Comparison of ENCODE assay signal across 9 cellular contexts in the genomic region with DNA sequence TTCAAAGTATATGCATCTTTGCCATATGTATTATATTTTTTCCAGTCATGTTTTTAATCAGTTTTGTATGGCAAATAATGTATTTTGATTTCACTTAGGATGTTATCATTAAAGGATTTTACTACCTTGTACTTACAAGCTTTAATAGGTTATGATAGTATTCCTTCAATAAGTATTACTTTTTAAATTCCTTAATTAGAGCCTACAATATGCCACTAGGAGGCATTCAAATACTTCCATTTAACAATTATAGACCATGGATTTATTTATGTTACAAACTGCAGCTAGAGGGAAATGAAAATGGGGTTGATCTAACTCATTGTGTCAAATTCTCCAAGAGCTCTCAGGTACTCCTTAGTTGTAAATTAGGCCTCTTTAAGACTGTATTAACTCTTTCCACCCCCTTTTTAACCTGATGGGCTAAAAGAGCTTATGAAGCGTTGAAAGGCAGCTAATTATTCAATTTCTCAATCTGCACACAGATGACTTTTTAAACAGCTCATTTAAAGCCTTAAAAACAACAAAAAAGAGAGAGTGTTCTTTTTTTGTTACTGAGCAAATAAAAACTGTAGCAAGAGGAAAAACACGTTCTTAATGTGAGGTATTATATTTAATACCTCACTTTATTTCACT.
DNase-seq lines count a peak whose midpoint lies in the region; ATAC-seq and TF ChIP-seq lines count a peak whose summit lies in the region.
"Had no signal": no experiment of that assay in that cellular context is flagged by ENCODE, and none has a peak within 500 bp of the region (broad histone marks: within the 10 kb centered on the region; RNA-seq: fewer than 3 reads in every experiment).

No MANE protein-coding gene starts in this region.

- no peak overlapping the region for H4K8ac ChIP-seq in mesenchymal stem cell (ENCODE audit: low read length)

- TF ChIP-seq CTCF in body of pancreas (IDR thresholded peaks at IDR 0.05) (peak in 5 of 7 experiments; percentile 30 to 50 (median 48)), omental fat pad (IDR thresholded peaks at IDR 0.05) (no peak), glutamatergic neuron (IDR thresholded peaks at IDR 0.05; ENCODE audit: partially characterized antibody, unreplicated experiment) (no peak)

- no peak overlapping the region for H2BK120ac ChIP-seq in mesenchymal stem cell (ENCODE audit: low read depth, low read length)

- H2BK15ac ChIP-seq in mesenchymal stem cell (ENCODE audit: low read depth, poor library complexity, severe bottlenecking): no peak overlapping the region

- no peaks in the 10 kb centered on the region for H3K36me3 Mint-ChIP-seq in glutamatergic neuron (ENCODE audit: unreplicated experiment)

- H3K9me3 ChIP-seq in body of pancreas: no peaks in the 10 kb centered on the region
- H3K9me3 ChIP-seq in mesenchymal stem cell (ENCODE audit: control insufficient read depth, low read length): no peaks in the 10 kb centered on the region

- intact Hi-C loops in body of pancreas (cut with DNase I): no loop called here

- no peak overlapping the region for H3K4me3 ChIP-seq in body of pancreas
- H3K4me3 ChIP-seq in mesenchymal stem cell (ENCODE audit: insufficient read depth in 1 of 2, low read depth in 1 of 2, low read length in 2 of 2): no peak overlapping the region

- H3K27ac Mint-ChIP-seq in glutamatergic neuron (ENCODE audit: unreplicated experiment): no peak overlapping the region
- H3K27ac Mint-ChIP-seq: activated CD4-positive, alpha-beta T cell treated with anti-CD3 and anti-CD28 coated beads for 36 hours had no signal

- no peak overlapping the region for H3K23ac ChIP-seq in mesenchymal stem cell (ENCODE audit: low read length in 2 of 2)

- H3K14ac ChIP-seq in mesenchymal stem cell (ENCODE audit: low read length in 2 of 2): no peak overlapping the region

- H3K4me1 Mint-ChIP-seq in glutamatergic neuron (ENCODE audit: low read depth, unreplicated experiment): peaks cover 41% of the 10 kb centered on the region
- H3K4me1 Mint-ChIP-seq: activated CD4-positive, alpha-beta T cell treated with anti-CD3 and anti-CD28 coated beads for 36 hours had no signal

- peaks cover 4% of the 10 kb centered on the region for H3K9me3 Mint-ChIP-seq in glutamatergic neuron (ENCODE audit: unreplicated experiment)

- 20 to 26% methylated on average over 2 of the region's 2 CpGs for WGBS in body of pancreas, 2 donors
- no CpG with 5 or more reads among the region's 2 CpGs for WGBS in mesenchymal stem cell

- H3K79me1 ChIP-seq in mesenchymal stem cell (replicated peaks; ENCODE audit: low read length, poor library complexity, severe bottlenecking): peaks cover 1% of the 10 kb centered on the region

- DNase-seq in COLO829 (ENCODE audit: low spot score): peak; percentile 14
- peak; percentile 77 for DNase-seq in NCI-H1694 treated with DMSO at 0.1 percent for 48 hours (lab: John Stamatoyannopoulos, UW)
- DNase-seq in body of pancreas: no peak
- DNase-seq in mesenchymal stem cell: peak; percentile 32
- DNase-seq in omental fat pad (ENCODE audit: low spot score): no peak
- no peak for DNase-seq in glutamatergic neuron
- no peak for DNase-seq in activated CD4-positive, CD25-positive, alpha-beta regulatory T cell treated with anti-CD3 and anti-CD28 coated beads, Interleukin-2, amount 50 U/mL, for 72 hours
- DNase-seq: activated CD4-positive, alpha-beta T cell treated with anti-CD3 and anti-CD28 coated beads for 36 hours had no signal

- no peak overlapping the region for H2AFZ ChIP-seq in mesenchymal stem cell (ENCODE audit: low read depth, low read length)

- no peak overlapping the region for H2BK5ac ChIP-seq in mesenchymal stem cell (ENCODE audit: low read depth, low read length, poor library complexity, severe bottlenecking)

- H3K36me3 ChIP-seq in body of pancreas (replicated peaks in 1 of 2; ENCODE audit: insufficient read depth in 1 of 2, low read depth in 2 of 2): no peaks in the 10 kb centered on the region
- H3K36me3 ChIP-seq in mesenchymal stem cell (ENCODE audit: control insufficient read depth in 1 of 2, insufficient read depth in 2 of 2, low read depth in 1 of 2, low read length in 2 of 2): no peaks in the 10 kb centered on the region

- H2AK5ac ChIP-seq in mesenchymal stem cell (ENCODE audit: low read length, severe bottlenecking): no peak overlapping the region

- no peak overlapping the region for H2BK12ac ChIP-seq in mesenchymal stem cell (ENCODE audit: low read length in 2 of 2)

- no peak overlapping the region for H3K18ac ChIP-seq in mesenchymal stem cell (ENCODE audit: low read depth in 1 of 2, low read length in 2 of 2)

- ATAC-seq in body of pancreas (no peak), omental fat pad (ENCODE audit: low FRiP score) (no peak), GM21515 (IDR thresholded peaks at IDR 0.05; ENCODE audit: unreplicated experiment) (no peak)
- ATAC-seq: activated CD4-positive, alpha-beta T cell treated with anti-CD3 and anti-CD28 coated beads for 36 hours had no signal

- no peak overlapping the region for H3K9ac ChIP-seq in mesenchymal stem cell (ENCODE audit: low read length)

- no peak overlapping the region for H3K4ac ChIP-seq in mesenchymal stem cell (ENCODE audit: low read depth in 1 of 2, low read length in 2 of 2)

- H3K4me2 ChIP-seq in mesenchymal stem cell (ENCODE audit: low read length, poor library complexity, severe bottlenecking): no peak overlapping the region

- H4K91ac ChIP-seq in mesenchymal stem cell (ENCODE audit: low read length): no peak overlapping the region

- no peak for TF ChIP-seq POLR2A in body of pancreas (IDR thresholded peaks at IDR 0.05)

- no peak overlapping the region for H3K4me3 Mint-ChIP-seq in glutamatergic neuron (ENCODE audit: unreplicated experiment)
- H3K4me3 Mint-ChIP-seq: activated CD4-positive, alpha-beta T cell treated with anti-CD3 and anti-CD28 coated beads for 36 hours had no signal

- peaks cover 24% of the 10 kb centered on the region for H3K4me1 ChIP-seq in body of pancreas
- no peaks in the 10 kb centered on the region for H3K4me1 ChIP-seq in mesenchymal stem cell (ENCODE audit: control insufficient read depth, insufficient read depth, low read depth, low read length)

- H3K27me3 ChIP-seq in body of pancreas: no peaks in the 10 kb centered on the region
- H3K27me3 ChIP-seq in mesenchymal stem cell (ENCODE audit: control insufficient read depth in 1 of 2, insufficient read depth in 1 of 2, low read length in 2 of 2): no peaks in the 10 kb centered on the region

- H3K27ac ChIP-seq in body of pancreas: no peak overlapping the region
- H3K27ac ChIP-seq in mesenchymal stem cell (ENCODE audit: low read length, poor library complexity, severe bottlenecking): no peak overlapping the region

- no peaks in the 10 kb centered on the region for H3K27me3 Mint-ChIP-seq in glutamatergic neuron (ENCODE audit: unreplicated experiment)
- H3K27me3 Mint-ChIP-seq: activated CD4-positive, alpha-beta T cell treated with anti-CD3 and anti-CD28 coated beads for 36 hours had no signal

Comparison
In these comparisons a context has a peak if more than half of its experiments do, and no peak if none do; other contexts are left out.
1. DNase-seq: peak in COLO829 (single experiment), NCI-H1694 treated with DMSO at 0.1 percent for 48 hours (single experiment) and mesenchymal stem cell (single experiment); none in body of pancreas (0 of 4), omental fat pad (single experiment), glutamatergic neuron (single experiment) and activated CD4-positive, CD25-positive, alpha-beta regulatory T cell treated with anti-CD3 and anti-CD28 coated beads, Interleukin-2, amount 50 U/mL, for 72 hours (single experiment).
2. CTCF ChIP-seq: peak in body of pancreas (5 of 7); none in omental fat pad (0 of 3) and glutamatergic neuron (single experiment).